In the genomic region with DNA sequence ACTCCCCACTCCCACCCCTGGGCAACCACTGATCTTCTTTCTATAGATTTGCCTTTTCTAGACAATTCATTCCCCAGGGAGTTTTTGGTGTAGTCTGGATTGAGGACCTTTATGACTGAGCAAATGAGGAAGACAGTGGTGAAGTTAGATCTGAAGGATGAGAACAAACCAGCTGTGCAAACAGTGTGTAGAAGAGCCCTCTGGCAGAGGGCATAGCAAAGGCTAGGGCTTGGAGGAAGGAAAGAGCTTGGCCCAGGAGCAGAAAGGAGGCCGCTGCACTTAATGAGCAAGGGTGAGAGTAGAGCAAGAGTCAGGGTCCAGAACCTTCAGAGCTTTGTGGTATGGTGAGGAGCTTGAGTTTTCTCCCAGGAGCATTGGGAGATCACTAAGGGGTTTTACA, we compare ENCODE assay signal across 20 cellular contexts.
DNase-seq lines count a peak whose midpoint lies in the region; ATAC-seq, FAIRE-seq and TF ChIP-seq lines count a peak whose summit lies in the region.
"Had no signal": no experiment of that assay in that cellular context is flagged by ENCODE, and none has a peak within 500 bp of the region (broad histone marks: within the 10 kb centered on the region; RNA-seq: fewer than 3 reads in every experiment).

No MANE protein-coding gene starts in this region.

- BruUV-seq in OCI-LY7 (replicated peaks; lab: Mats Ljungman, UMichigan): no TSS peak

- H3K9me2 ChIP-seq in OCI-LY7 (ENCODE audit: insufficient read depth, low read length): no peaks in the 10 kb centered on the region

- DNase-seq in NCI-H1436 (lab: John Stamatoyannopoulos, UW): peak; percentile 32
- no peak for DNase-seq in NCI-H1436 treated with DMSO at 0.1 percent for 48 hours (lab: John Stamatoyannopoulos, UW)
- DNase-seq in NCI-H345 treated with DMSO at 0.1 percent for 48 hours (lab: John Stamatoyannopoulos, UW; ENCODE audit: unreplicated experiment): peak; percentile 80
- DNase-seq in SHP77 (lab: John Stamatoyannopoulos, UW): peak; percentile 49 to 57
- peak in 4 of 6 donors; percentile 20 to 58 (median 36) for DNase-seq in pancreas
- no peak for DNase-seq in OCI-LY7 (ENCODE audit: low spot score)
- DNase-seq: 8988T, C1 segment of cervical spinal cord, COR-L47, H9, NCI-H1105, NCI-H2227 treated with DMSO at 0.1 percent for 48 hours, NCI-H82, Peyer's patch, T-helper 1 cell had no signal

- no peaks in the 10 kb centered on the region for H3K79me2 ChIP-seq in OCI-LY7 (ENCODE audit: insufficient read depth, low read depth, low read length)

- no peak overlapping the region for H2AFZ ChIP-seq in OCI-LY7 (ENCODE audit: low read length)

- CTCF ChIA-PET in OCI-LY7 (lab: Charles Lee; ENCODE audit: unreplicated experiment): interaction anchor here (0.5 kb wide), 1 partner anchor 992 kb away, joined by 3 read pairs; no protein-coding TSS in a partner anchor

- intact Hi-C loops in pancreas (cut with DNase I): no loop called here
- intact Hi-C loops in OCI-LY7 (cut with micrococcal nuclease; ENCODE audit: unreplicated experiment): no loop called here

- ATAC-seq in pancreas: peak; percentile 88 to 96 (median 94)
- no peak for ATAC-seq in esophagus mucosa
- no peak for ATAC-seq in HG02642 (IDR thresholded peaks at IDR 0.05; ENCODE audit: poor library complexity, unreplicated experiment)
- ATAC-seq: Right ventricle myocardium inferior, SK-N-SH treated with all-trans-retinoic acid at 6 μM for 48 hours had no signal

- H3K4me3 ChIP-seq in pancreas (no peak overlapping the region), OCI-LY7 (ENCODE audit: low read depth, low read length, poor library complexity, severe bottlenecking) (no peak overlapping the region)
- H3K4me3 ChIP-seq: Peyer's patch had no signal

- POLR2A ChIA-PET in OCI-LY7 (lab: Charles Lee): no interaction called here

- peak overlapping the region in 2 of 4 donors; percentile 15 to 50 for H3K27ac ChIP-seq in pancreas
- no peak overlapping the region for H3K27ac ChIP-seq in OCI-LY7 (ENCODE audit: low read depth, low read length, poor library complexity, severe bottlenecking)
- H3K27ac ChIP-seq: Peyer's patch had no signal

- no peaks in the 10 kb centered on the region for H3K36me3 ChIP-seq in pancreas
- H3K36me3 ChIP-seq in OCI-LY7 (ENCODE audit: insufficient read depth, low read length): no peaks in the 10 kb centered on the region
- H3K36me3 ChIP-seq: Peyer's patch had no signal

- H3K4me1 ChIP-seq in pancreas: peaks cover 10 to 21% (median 14%) of the 10 kb centered on the region in 3 donors
- no peaks in the 10 kb centered on the region for H3K4me1 ChIP-seq in OCI-LY7 (ENCODE audit: insufficient read depth, low read length, poor library complexity, severe bottlenecking)

- WGBS in pancreas, 2 donors: 33 to 48% methylated on average over 1 of the region's 1 CpG

- no peak overlapping the region for H3K4me2 ChIP-seq in OCI-LY7 (ENCODE audit: low read length)

- no peaks in the 10 kb centered on the region for H3K27me3 ChIP-seq in pancreas
- H3K27me3 ChIP-seq: Peyer's patch had no signal

- FAIRE-seq in pancreas (lab: Jason Lieb, UNC): no peak
- FAIRE-seq: GM19239 had no signal

- H3K9me3 ChIP-seq in pancreas: no peaks in the 10 kb centered on the region
- no peaks in the 10 kb centered on the region for H3K9me3 ChIP-seq in OCI-LY7 (ENCODE audit: low read length)
- H3K9me3 ChIP-seq: Peyer's patch had no signal

- H4K20me1 ChIP-seq in OCI-LY7 (ENCODE audit: insufficient read depth, low read length): no peaks in the 10 kb centered on the region

- no peak for TF ChIP-seq CTCF in pancreas (IDR thresholded peaks at IDR 0.05)
- no peak for TF ChIP-seq CTCF in OCI-LY7 (conservative IDR thresholded peaks at IDR 0.05; ENCODE audit: low read length)

Comparison
In these comparisons a context has a peak if more than half of its experiments do, and no peak if none do; other contexts are left out.
1. DNase-seq: peak in NCI-H1436 (single experiment), NCI-H345 treated with DMSO at 0.1 percent for 48 hours (single experiment), SHP77 (2 of 2) and pancreas (4 of 6); none in NCI-H1436 treated with DMSO at 0.1 percent for 48 hours (single experiment) and OCI-LY7 (single experiment).
2. ATAC-seq: peak in pancreas (4 of 4); none in esophagus mucosa (single experiment) and HG02642 (single experiment).